Comparison of ENCODE assay signal across 24 cellular contexts in the genomic region with DNA sequence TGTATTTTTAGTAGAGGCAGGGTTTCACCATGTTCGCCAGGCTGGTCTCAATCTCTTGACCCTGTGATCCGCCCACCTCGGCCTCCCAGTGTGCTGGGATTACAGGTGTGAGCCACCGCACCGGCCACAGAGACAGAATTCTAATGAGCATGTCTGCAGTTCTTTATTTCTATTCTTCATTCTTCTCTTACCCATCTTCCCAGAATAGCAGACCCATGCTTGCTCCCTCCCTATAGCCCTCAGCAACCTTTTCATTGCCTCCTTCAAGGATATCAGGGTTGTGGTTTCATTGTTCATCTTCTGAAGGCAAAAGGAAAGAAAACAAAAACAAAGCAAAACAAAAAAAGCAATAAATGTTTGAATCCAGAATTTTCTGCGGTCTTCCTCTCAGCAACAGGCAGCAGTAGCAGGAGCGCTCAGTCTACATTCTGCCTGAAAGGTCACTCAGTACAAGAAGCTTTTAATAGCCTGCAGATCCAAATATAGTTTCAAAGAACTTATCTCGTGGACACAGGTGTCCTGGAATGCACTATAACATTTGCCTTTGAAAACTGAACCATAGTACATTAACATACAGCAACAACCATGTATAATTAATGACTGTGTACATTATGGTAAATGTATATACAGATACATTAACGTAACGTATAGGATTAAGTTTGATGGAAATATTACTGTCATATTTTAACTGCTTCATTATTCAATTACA. TPM values are rescaled to one million over a fixed set of nuclear protein-coding genes. Genes with fewer than 3 reads are reported as not detected.
A peak's percentile ranks its signal among the peaks of the same experiment; 100 is the strongest.
DNase-seq lines count a peak whose midpoint lies in the region; ATAC-seq, FAIRE-seq and TF ChIP-seq lines count a peak whose summit lies in the region.
"Had no signal": no experiment of that assay in that cellular context is flagged by ENCODE, and none has a peak within 500 bp of the region (broad histone marks: within the 10 kb centered on the region; RNA-seq: fewer than 3 reads in every experiment).

A gene with protein sequence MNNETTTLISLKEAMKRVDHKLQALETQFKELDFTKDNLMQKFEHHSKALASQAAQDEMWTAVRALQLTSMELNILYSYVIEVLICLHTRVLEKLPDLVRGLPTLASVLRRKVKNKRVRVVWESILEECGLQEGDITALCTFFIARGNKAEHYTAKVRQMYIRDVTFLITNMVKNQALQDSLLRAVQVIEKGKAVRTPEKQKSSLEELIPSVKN (minus strand): TSS at position 434 of the 709 bp plus-strand sequence. CDS start 137 bp downstream, at position 297.

- no peaks in the 10 kb centered on the region for H3K79me2 ChIP-seq in astrocyte (ENCODE audit: insufficient read depth, low read length)

- intact Hi-C loops in heart right ventricle (cut with DNase I) = loop anchor here in 7 of 10 donors (5.0 to 10.0 kb wide), 5 partner anchors 258 to 663 kb away; no protein-coding TSS in a partner anchor

- peak within 1 kb of the TSS; percentile 29 for H2AFZ ChIP-seq in astrocyte (ENCODE audit: low read depth, low read length)

- peak within 1 kb of the TSS; percentile 1 for H3K9ac ChIP-seq in astrocyte (ENCODE audit: low read length)

- H3K4me3 Mint-ChIP-seq in HFFc6 (peak within 1 kb of the TSS; percentile 3), astrocyte (ENCODE audit: unreplicated experiment) (no peak within 1 kb of the TSS)

- H3K27ac ChIP-seq in astrocyte (ENCODE audit: low read depth, low read length) = no peak within 1 kb of the TSS
- H3K27ac ChIP-seq in heart right ventricle = peak within 1 kb of the TSS; percentile 57 to 93 (median 79)
- H3K27ac ChIP-seq: C4-2B, HL-60, SK-N-MC had no signal

- ATAC-seq in heart right ventricle (peak; percentile 55 to 94 (median 88)), HG03460 (IDR thresholded peaks at IDR 0.05; ENCODE audit: unreplicated experiment) (no peak), HG02759 (IDR thresholded peaks at IDR 0.05; ENCODE audit: unreplicated experiment) (no peak)
- ATAC-seq: HepG2 had no signal

- H4K20me1 ChIP-seq in astrocyte (ENCODE audit: insufficient read depth, low read length) = no peaks in the 10 kb centered on the region

- WGBS in heart right ventricle, 2 donors = 52 to 63% methylated on average over 10 of the region's 10 CpGs

- H3K4me1 ChIP-seq in astrocyte (ENCODE audit: insufficient read depth, low read length) (peaks cover 9% of the 10 kb centered on the region), heart right ventricle (peaks cover 0 to 20% (median 0%) of the 10 kb centered on the region in 9 donors)

- DNase-seq in HFFc6 (no peak), astrocyte (ENCODE audit: low read depth) (no peak), heart right ventricle (no peak), myocyte (ENCODE audit: low read depth) (peak; percentile 17), D341Med (ENCODE audit: low spot score) (no peak)
- no peak for DNase-seq in effector CD4-positive, alpha-beta T cell
- DNase-seq: AML-193, EL, GF-D8, KG1, MV-4-11, NCI-H1417, NCI-H187, NCI-H446, SHP77 treated with DMSO at 0.1 percent for 48 hours had no signal

- H3K9me3 Mint-ChIP-seq in HFFc6 (peaks cover 9% of the 10 kb centered on the region; the same call in 1 of the 2 replicates), astrocyte (ENCODE audit: unreplicated experiment) (peaks cover 18% of the 10 kb centered on the region)

- no peak for FAIRE-seq in astrocyte (lab: Jason Lieb, UNC)
- FAIRE-seq: HepG2 had no signal

- H3K4me2 ChIP-seq in astrocyte (ENCODE audit: low read length) = peak within 1 kb of the TSS; percentile 62

- H3K27me3 ChIP-seq in astrocyte (ENCODE audit: insufficient read depth, low read length) (no peaks in the 10 kb centered on the region), heart right ventricle (no peaks in the 10 kb centered on the region)

- H3K36me3 ChIP-seq in astrocyte (ENCODE audit: insufficient read depth, low read length) (no peaks in the 10 kb centered on the region), heart right ventricle (no peaks in the 10 kb centered on the region)

- no peak within 1 kb of the TSS; the same call in 1 of the 2 replicates for H3K27ac Mint-ChIP-seq in HFFc6
- no peak within 1 kb of the TSS for H3K27ac Mint-ChIP-seq in astrocyte (ENCODE audit: unreplicated experiment)

- H3K27me3 Mint-ChIP-seq in HFFc6 (ENCODE audit: insufficient read depth) (no peaks in the 10 kb centered on the region; the same call in 1 of the 2 replicates), astrocyte (ENCODE audit: low read depth, unreplicated experiment) (no peaks in the 10 kb centered on the region)

- no peak for TF ChIP-seq CTCF in HFFc6 (IDR thresholded peaks at IDR 0.05)
- TF ChIP-seq CTCF in astrocyte (IDR thresholded peaks at IDR 0.05; ENCODE audit: insufficient read depth, low read depth, low read length) = no peak
- no peak for TF ChIP-seq CTCF in heart right ventricle (IDR thresholded peaks at IDR 0.05)

- peaks cover 22% of the 10 kb centered on the region for H3K4me1 Mint-ChIP-seq in HFFc6 (ENCODE audit: low read depth)
- peaks cover 5% of the 10 kb centered on the region for H3K4me1 Mint-ChIP-seq in astrocyte (ENCODE audit: low read depth, unreplicated experiment)

- H3K9me3 ChIP-seq in astrocyte (ENCODE audit: insufficient read depth, low read depth, low read length) (peaks cover 22% of the 10 kb centered on the region), heart right ventricle (peaks cover 0 to 26% (median 19%) of the 10 kb centered on the region in 11 donors)

- H3K4me3 ChIP-seq in astrocyte (ENCODE audit: insufficient read depth, low read depth, low read length) = no peak within 1 kb of the TSS
- peak within 1 kb of the TSS in 8 of 10 donors; percentile 20 to 45 (median 38) for H3K4me3 ChIP-seq in heart right ventricle
- H3K4me3 ChIP-seq: SK-N-MC had no signal

- peaks cover 5% of the 10 kb centered on the region; the same call in 1 of the 2 replicates for H3K36me3 Mint-ChIP-seq in HFFc6 (ENCODE audit: low read depth)
- H3K36me3 Mint-ChIP-seq in astrocyte (ENCODE audit: low read depth, unreplicated experiment) = no peaks in the 10 kb centered on the region

RNA-seq across cellular contexts. Expression of the gene that starts here (rescaled TPM):
- not detected for total RNA-seq in HFFc6 (2021; fragmentation: NEBNext Ultra II Directional; extraction: Animal tissue kit (Norgen Biotek cat#: 25700))
- total RNA-seq in astrocyte = not detected in 2 replicates
- total RNA-seq in heart right ventricle = 100 to 1,000 TPM in 2 of 10 donors, 10 to 100 TPM in 8; 18.7 to 143 (median 58.8) TPM
- polyA plus RNA-seq in heart right ventricle = 10 to 100 TPM in 1 of 2 donors, 1 to 10 TPM in 1; 3.2 to 88.8 TPM
- total RNA-seq in myocyte = 0.53 TPM in 1 of 2 replicates, not detected in the other
- not detected for polyA plus RNA-seq in myocyte (2012)
- total RNA-seq: A172, HepG2, HT-29 had no signal
- polyA plus RNA-seq: AG04450, HepG2 had no signal

Comparison
In these comparisons a context has a peak if more than half of its experiments do, and no peak if none do; other contexts are left out.
1. RNA of the gene that starts here (total RNA-seq): 18.7 to 143 TPM in heart right ventricle; 0.53 TPM in myocyte, not detected in astrocyte and not detected in HFFc6; every median in the first group is over 10 times any median in the second.
2. Peak in DNase-seq in myocyte; RNA of the gene not detected or under 1 TPM.
3. ATAC-seq: peak in heart right ventricle (8 of 8); none in HG03460 (single experiment) and HG02759 (single experiment).